In the genomic region with DNA sequence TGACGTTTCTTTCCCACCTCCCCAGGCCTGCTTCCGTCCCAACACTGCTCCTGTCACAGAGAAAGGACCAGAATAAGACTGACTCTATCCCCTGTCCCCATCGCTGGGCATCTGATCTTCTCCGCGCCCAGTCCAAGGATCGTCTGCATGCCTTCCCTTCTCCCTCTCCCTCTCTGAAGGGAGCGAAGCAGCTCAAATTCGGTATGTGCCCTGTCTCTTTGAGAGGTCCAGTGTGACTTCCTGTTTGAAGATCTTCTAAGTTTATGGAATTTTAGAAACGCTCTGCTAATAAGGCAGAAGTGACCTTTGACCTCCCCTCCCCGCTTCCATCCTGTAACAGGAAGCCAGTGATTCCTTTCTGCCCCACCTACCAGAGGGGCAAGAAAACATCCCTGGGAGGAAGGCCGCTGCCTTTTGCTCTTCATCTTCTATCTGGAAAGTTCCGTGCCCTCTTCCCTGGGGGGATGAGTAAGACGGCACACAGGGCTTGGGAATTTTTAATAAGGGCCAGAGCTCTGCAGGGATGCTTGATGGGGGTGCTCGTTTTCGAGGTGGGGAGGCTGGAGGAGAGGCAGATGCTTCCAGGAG, we compare ENCODE assay signal across 14 cellular contexts. TPM values are rescaled to one million over a fixed set of nuclear protein-coding genes. Genes with fewer than 3 reads are reported as not detected.
DNase-seq lines count a peak whose midpoint lies in the region; ATAC-seq and TF ChIP-seq lines count a peak whose summit lies in the region.
"Had no signal": no experiment of that assay in that cellular context is flagged by ENCODE, and none has a peak within 500 bp of the region (broad histone marks: within the 10 kb centered on the region; RNA-seq: fewer than 3 reads in every experiment).

No MANE protein-coding gene starts in this region.

- TF ChIP-seq RAD21 in liver (IDR thresholded peaks at IDR 0.05): peak in 1 of 2 donors; percentile 35

- DNase-seq in LHCN-M2 (ENCODE audit: low read depth) (peak; percentile 6), endothelial cell (ENCODE audit: low spot score) (no peak), spleen (peak; percentile 36)
- DNase-seq: CD8-positive, alpha-beta T cell; stimulated activated CD4-positive, alpha-beta T cell treated with anti-CD3 and anti-CD28 coated beads, Interleukin-1b, Interleukin-23, amount 100 ng/mL, for 48 hours; stimulated activated naive CD8-positive, alpha-beta T cell treated with anti-CD3 and anti-CD28 coated beads, Interleukin-15, Interleukin-2, amounts not matched to agents 100 U/mL and 50 U/mL, for 24 hours had no signal

- no peak overlapping the region for H3K9ac ChIP-seq in liver (ENCODE audit: low read depth in 1 of 2, low read length in 2 of 2)

- H3K36me3 ChIP-seq in liver (ENCODE audit: control insufficient read depth in 4 of 4, insufficient read depth in 3 of 4, low read depth in 1 of 4, low read length in 3 of 4): no peaks in the 10 kb centered on the region
- H3K36me3 ChIP-seq in spleen: no peaks in the 10 kb centered on the region

- H3K27ac Mint-ChIP-seq in endothelial cell (ENCODE audit: unreplicated experiment): peak overlapping the region; percentile 74
- H3K27ac Mint-ChIP-seq: CD8-positive, alpha-beta T cell; natural killer cell treated with Interleukin-12 subunit alpha and Interleukin-12 subunit beta and Interleukin-15 and Interleukin-18, amount 100 ng/mL, for 72 hours had no signal

- no peaks in the 10 kb centered on the region for H3K9me3 ChIP-seq in liver (ENCODE audit: control insufficient read depth in 4 of 4, low read length in 3 of 4)
- peaks cover 0 to 17% (median 11%) of the 10 kb centered on the region in 8 donors for H3K9me3 ChIP-seq in spleen

- H3K4me1 ChIP-seq in liver (ENCODE audit: control insufficient read depth in 4 of 4, insufficient read depth in 4 of 4, low read length in 3 of 4) (peaks cover 9 to 36% (median 17%) of the 10 kb centered on the region in 4 donors), spleen (peaks cover 0 to 13% (median 8%) of the 10 kb centered on the region in 6 donors)

- no peaks in the 10 kb centered on the region for H3K36me3 Mint-ChIP-seq in endothelial cell (ENCODE audit: low read depth, unreplicated experiment)
- H3K36me3 Mint-ChIP-seq: CD8-positive, alpha-beta T cell; natural killer cell treated with Interleukin-12 subunit alpha and Interleukin-12 subunit beta and Interleukin-15 and Interleukin-18, amount 100 ng/mL, for 72 hours had no signal

- no peak for ATAC-seq in GM18517 (IDR thresholded peaks at IDR 0.05; ENCODE audit: unreplicated experiment)
- ATAC-seq in HG02852 (IDR thresholded peaks at IDR 0.05; ENCODE audit: unreplicated experiment): no peak
- ATAC-seq in GM21390 (IDR thresholded peaks at IDR 0.05; ENCODE audit: unreplicated experiment): no peak
- no peak for ATAC-seq in HG02759 (IDR thresholded peaks at IDR 0.05; ENCODE audit: unreplicated experiment)
- ATAC-seq: CD8-positive, alpha-beta T cell; HCT116; natural killer cell treated with Interleukin-12 subunit alpha and Interleukin-12 subunit beta and Interleukin-15 and Interleukin-18, amount 100 ng/mL, for 72 hours; stimulated activated naive CD8-positive, alpha-beta T cell treated with anti-CD3 and anti-CD28 coated beads, Interleukin-15, Interleukin-2, amounts not matched to agents 100 U/mL and 50 U/mL, for 24 hours had no signal

- H3K4me3 ChIP-seq in liver (ENCODE audit: low read depth in 1 of 3, low read length in 3 of 3): no peak overlapping the region
- H3K4me3 ChIP-seq in spleen: no peak overlapping the region

- no peaks in the 10 kb centered on the region for H3K9me3 Mint-ChIP-seq in endothelial cell (ENCODE audit: unreplicated experiment)
- H3K9me3 Mint-ChIP-seq: natural killer cell treated with Interleukin-12 subunit alpha and Interleukin-12 subunit beta and Interleukin-15 and Interleukin-18, amount 100 ng/mL, for 72 hours had no signal

- peaks cover 12% of the 10 kb centered on the region for H3K27me3 Mint-ChIP-seq in endothelial cell (ENCODE audit: unreplicated experiment)

- H3K4me3 Mint-ChIP-seq in endothelial cell (ENCODE audit: unreplicated experiment): peak overlapping the region; percentile 51
- H3K4me3 Mint-ChIP-seq: CD8-positive, alpha-beta T cell; natural killer cell treated with Interleukin-12 subunit alpha and Interleukin-12 subunit beta and Interleukin-15 and Interleukin-18, amount 100 ng/mL, for 72 hours had no signal

- intact Hi-C loops in spleen (cut with DNase I; ENCODE audit: low total_unique reads): no loop called here

- no peak for TF ChIP-seq POLR2A in spleen (IDR thresholded peaks at IDR 0.05)

- H3K27me3 ChIP-seq in liver (ENCODE audit: control insufficient read depth in 4 of 4, insufficient read depth in 4 of 4, low read length in 3 of 4) (no peaks in the 10 kb centered on the region), spleen (replicated peaks in 1 of 7) (no peaks in the 10 kb centered on the region)

- H3K27ac ChIP-seq in liver (ENCODE audit: low read depth in 1 of 2, low read length in 2 of 2) (peak overlapping the region; percentile 59 to 74), spleen (peak overlapping the region in 7 of 8 donors; percentile 56 to 69 (median 63))

- WGBS in liver: 69% methylated on average over 15 of the region's 15 CpGs
- WGBS in spleen, 5 donors: 59 to 75% (median 67%) methylated on average over 15 of the region's 15 CpGs

- peaks cover 15% of the 10 kb centered on the region for H3K4me1 Mint-ChIP-seq in endothelial cell (ENCODE audit: unreplicated experiment)

- no peak for TF ChIP-seq CTCF in endothelial cell (IDR thresholded peaks at IDR 0.05; ENCODE audit: unreplicated experiment)
- TF ChIP-seq CTCF in liver (IDR thresholded peaks at IDR 0.05; ENCODE audit: low read depth, low read length, missing input control): no peak
- no peak for TF ChIP-seq CTCF in spleen (IDR thresholded peaks at IDR 0.05 in 8 of 11, conservative IDR thresholded peaks at IDR 0.05 in 3 of 11)

TF ChIP-seq in liver, 16 proteins besides CTCF, POLR2A, EP300 and RAD21 (continues in another document):
- TF ChIP-seq HNF4A (conservative IDR thresholded peaks at IDR 0.05) (peak in 1 of 2 donors; percentile 50), TAF1 (conservative IDR thresholded peaks at IDR 0.05) (no peak), FOXA2 (IDR thresholded peaks at IDR 0.05) (no peak), GABPA (IDR thresholded peaks at IDR 0.05 in 1 of 2, conservative IDR thresholded peaks at IDR 0.05 in 1 of 2) (no peak), NR2F2 (IDR thresholded peaks at IDR 0.05) (peak; percentile 99), JUND (IDR thresholded peaks at IDR 0.05) (no peak), FOXA1 (IDR thresholded peaks at IDR 0.05) (no peak), HNF4G (IDR thresholded peaks at IDR 0.05) (no peak), RXRA (IDR thresholded peaks at IDR 0.05) (peak; percentile 47 to 60), EGR1 (IDR thresholded peaks at IDR 0.05; ENCODE audit: low read depth in 2 of 2) (no peak), SP1 (IDR thresholded peaks at IDR 0.05) (peak; percentile 66)
- TF ChIP-seq, protein P1, sequence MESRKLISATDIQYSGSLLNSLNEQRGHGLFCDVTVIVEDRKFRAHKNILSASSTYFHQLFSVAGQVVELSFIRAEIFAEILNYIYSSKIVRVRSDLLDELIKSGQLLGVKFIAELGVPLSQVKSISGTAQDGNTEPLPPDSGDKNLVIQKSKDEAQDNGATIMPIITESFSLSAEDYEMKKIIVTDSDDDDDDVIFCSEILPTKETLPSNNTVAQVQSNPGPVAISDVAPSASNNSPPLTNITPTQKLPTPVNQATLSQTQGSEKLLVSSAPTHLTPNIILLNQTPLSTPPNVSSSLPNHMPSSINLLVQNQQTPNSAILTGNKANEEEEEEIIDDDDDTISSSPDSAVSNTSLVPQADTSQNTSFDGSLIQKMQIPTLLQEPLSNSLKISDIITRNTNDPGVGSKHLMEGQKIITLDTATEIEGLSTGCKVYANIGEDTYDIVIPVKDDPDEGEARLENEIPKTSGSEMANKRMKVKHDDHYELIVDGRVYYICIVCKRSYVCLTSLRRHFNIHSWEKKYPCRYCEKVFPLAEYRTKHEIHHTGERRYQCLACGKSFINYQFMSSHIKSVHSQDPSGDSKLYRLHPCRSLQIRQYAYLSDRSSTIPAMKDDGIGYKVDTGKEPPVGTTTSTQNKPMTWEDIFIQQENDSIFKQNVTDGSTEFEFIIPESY (IDR thresholded peaks at IDR 0.05): no peak
- TF ChIP-seq, protein P2, sequence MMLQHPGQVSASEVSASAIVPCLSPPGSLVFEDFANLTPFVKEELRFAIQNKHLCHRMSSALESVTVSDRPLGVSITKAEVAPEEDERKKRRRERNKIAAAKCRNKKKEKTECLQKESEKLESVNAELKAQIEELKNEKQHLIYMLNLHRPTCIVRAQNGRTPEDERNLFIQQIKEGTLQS (IDR thresholded peaks at IDR 0.05): no peak
- TF ChIP-seq, protein P3, sequence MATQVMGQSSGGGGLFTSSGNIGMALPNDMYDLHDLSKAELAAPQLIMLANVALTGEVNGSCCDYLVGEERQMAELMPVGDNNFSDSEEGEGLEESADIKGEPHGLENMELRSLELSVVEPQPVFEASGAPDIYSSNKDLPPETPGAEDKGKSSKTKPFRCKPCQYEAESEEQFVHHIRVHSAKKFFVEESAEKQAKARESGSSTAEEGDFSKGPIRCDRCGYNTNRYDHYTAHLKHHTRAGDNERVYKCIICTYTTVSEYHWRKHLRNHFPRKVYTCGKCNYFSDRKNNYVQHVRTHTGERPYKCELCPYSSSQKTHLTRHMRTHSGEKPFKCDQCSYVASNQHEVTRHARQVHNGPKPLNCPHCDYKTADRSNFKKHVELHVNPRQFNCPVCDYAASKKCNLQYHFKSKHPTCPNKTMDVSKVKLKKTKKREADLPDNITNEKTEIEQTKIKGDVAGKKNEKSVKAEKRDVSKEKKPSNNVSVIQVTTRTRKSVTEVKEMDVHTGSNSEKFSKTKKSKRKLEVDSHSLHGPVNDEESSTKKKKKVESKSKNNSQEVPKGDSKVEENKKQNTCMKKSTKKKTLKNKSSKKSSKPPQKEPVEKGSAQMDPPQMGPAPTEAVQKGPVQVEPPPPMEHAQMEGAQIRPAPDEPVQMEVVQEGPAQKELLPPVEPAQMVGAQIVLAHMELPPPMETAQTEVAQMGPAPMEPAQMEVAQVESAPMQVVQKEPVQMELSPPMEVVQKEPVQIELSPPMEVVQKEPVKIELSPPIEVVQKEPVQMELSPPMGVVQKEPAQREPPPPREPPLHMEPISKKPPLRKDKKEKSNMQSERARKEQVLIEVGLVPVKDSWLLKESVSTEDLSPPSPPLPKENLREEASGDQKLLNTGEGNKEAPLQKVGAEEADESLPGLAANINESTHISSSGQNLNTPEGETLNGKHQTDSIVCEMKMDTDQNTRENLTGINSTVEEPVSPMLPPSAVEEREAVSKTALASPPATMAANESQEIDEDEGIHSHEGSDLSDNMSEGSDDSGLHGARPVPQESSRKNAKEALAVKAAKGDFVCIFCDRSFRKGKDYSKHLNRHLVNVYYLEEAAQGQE (IDR thresholded peaks at IDR 0.05): no peak

RNA-seq across cellular contexts. Expression of a gene that starts 40.7 kb away (rescaled TPM):
- total RNA-seq in LHCN-M2 (2014; rRNA removed): not detected in 2 replicates
- not detected for polyA plus RNA-seq in LHCN-M2 (2012)
- total RNA-seq in endothelial cell (ENCODE audit: unreplicated experiment): 140 TPM
- not detected for total RNA-seq in liver
- not detected for polyA plus RNA-seq in liver
- 100 to 1,000 TPM in 4 of 7 donors, not detected in 3; 223 to 404 (median 271) TPM for total RNA-seq in spleen
- not detected for polyA plus RNA-seq in spleen
- total RNA-seq: RPMI7951 had no signal
